ENCODE assay signal across 9 cellular contexts in genomic region chr11:111417766-111418435, GRCh38. TPM values are rescaled to one million over a fixed set of nuclear protein-coding genes. Genes with fewer than 3 reads are reported as not detected.
A peak's percentile ranks its signal among the peaks of the same experiment; 100 is the strongest.
DNase-seq lines count a peak whose midpoint lies in the region; ATAC-seq and TF ChIP-seq lines count a peak whose summit lies in the region.
"Had no signal": no experiment of that assay in that cellular context is flagged by ENCODE, and none has a peak within 500 bp of the region (broad histone marks: within the 10 kb centered on the region; RNA-seq: fewer than 3 reads in every experiment).

No MANE protein-coding gene starts in this region.

- H2AFZ ChIP-seq in osteoblast (ENCODE audit: low read length), result no peak overlapping the region

- H3K36me3 ChIP-seq in heart right ventricle (no peaks in the 10 kb centered on the region), stomach smooth muscle (ENCODE audit: control insufficient read depth in 2 of 2, insufficient read depth in 2 of 2, low read length in 2 of 2) (no peaks in the 10 kb centered on the region), osteoblast (ENCODE audit: insufficient read depth, low read length) (no peaks in the 10 kb centered on the region)

- peak; percentile 62 to 92 (median 86) for ATAC-seq in heart right ventricle
- ATAC-seq: K562 had no signal

- TF ChIP-seq CTCF in GM10266 (IDR thresholded peaks at IDR 0.05; ENCODE audit: control insufficient read depth, insufficient read depth, low read depth, missing control alignments), result no peak
- TF ChIP-seq CTCF in heart right ventricle (IDR thresholded peaks at IDR 0.05), result no peak
- no peak for TF ChIP-seq CTCF in osteoblast (IDR thresholded peaks at IDR 0.05; ENCODE audit: extremely low read depth, low read depth, low read length)

- H3K4me1 ChIP-seq in heart right ventricle, result peaks cover 0 to 31% (median 16%) of the 10 kb centered on the region in 9 donors
- H3K4me1 ChIP-seq in stomach smooth muscle (ENCODE audit: control insufficient read depth, insufficient read depth, low read length), result peaks cover 35% of the 10 kb centered on the region
- no peaks in the 10 kb centered on the region for H3K4me1 ChIP-seq in osteoblast (ENCODE audit: insufficient read depth, low read length)

- DNase-seq in GM10266 (ENCODE audit: extremely low spot score) (peak; percentile 48), HCEC 1CT (peak; percentile 69), RPMI7951 (ENCODE audit: low read depth) (peak; percentile 81), heart right ventricle (peak; percentile 26 to 62), osteoblast (ENCODE audit: insufficient read length, low spot score, missing footprints) (no peak), NCI-H2196 treated with DMSO at 0.1 percent for 48 hours (lab: John Stamatoyannopoulos, UW; ENCODE audit: unreplicated experiment) (no peak), NCI-H1048 (lab: John Stamatoyannopoulos, UW) (no peak)

- intact Hi-C loops in heart right ventricle (cut with DNase I), result loop anchor here in 2 of 10 donors (5.0 kb wide), 2 partner anchors 121 to 131 kb away; partner anchors contain the start of gene POU2AF3 (in 1 of the 2)

- H3K27ac ChIP-seq in heart right ventricle (no peak overlapping the region), stomach smooth muscle (ENCODE audit: low read length) (peak overlapping the region; percentile 92), osteoblast (ENCODE audit: low read depth, low read length) (no peak overlapping the region)

- WGBS in heart right ventricle, 2 donors, result 39 to 52% methylated on average over 10 of the region's 10 CpGs

- peak overlapping the region; percentile 42 to 51 for H3K9ac ChIP-seq in stomach smooth muscle (ENCODE audit: low read length in 2 of 2)

- no peaks in the 10 kb centered on the region for H3K79me2 ChIP-seq in osteoblast (ENCODE audit: insufficient read depth, low read length)

- H3K4me3 ChIP-seq in heart right ventricle (no peak overlapping the region), stomach smooth muscle (ENCODE audit: low read length in 2 of 2) (peak overlapping the region; percentile 15 to 29), osteoblast (ENCODE audit: insufficient read depth, low read length) (no peak overlapping the region)
- H3K4me3 ChIP-seq: K562 had no signal

- H4K20me1 ChIP-seq in osteoblast (ENCODE audit: insufficient read depth, low read length), result no peaks in the 10 kb centered on the region

- peaks cover 0 to 3% (median 0%) of the 10 kb centered on the region in 7 donors for H3K27me3 ChIP-seq in heart right ventricle
- no peaks in the 10 kb centered on the region for H3K27me3 ChIP-seq in stomach smooth muscle (ENCODE audit: control insufficient read depth in 1 of 2, insufficient read depth in 2 of 2, low read length in 2 of 2)
- H3K27me3 ChIP-seq in osteoblast (ENCODE audit: insufficient read depth, low read length), result peaks cover 8% of the 10 kb centered on the region

- H3K9me3 ChIP-seq in heart right ventricle (no peaks in the 10 kb centered on the region), stomach smooth muscle (ENCODE audit: control insufficient read depth in 2 of 2, low read length in 2 of 2) (no peaks in the 10 kb centered on the region), osteoblast (ENCODE audit: low read depth, low read length) (no peaks in the 10 kb centered on the region)

- no peak overlapping the region for H3K4me2 ChIP-seq in osteoblast (ENCODE audit: insufficient read depth, low read length)

RNA-seq across cellular contexts. Expression of gene POU2AF1, which starts 38.8 kb away (rescaled TPM):
- not detected in 2 replicates for total RNA-seq in RPMI7951 (2014; rRNA removed; shearing (Covaris generic))
- total RNA-seq in heart right ventricle, result 1 to 10 TPM in 2 of 10 donors, under 1 TPM in 5, not detected in 3; 0.07 to 1.8 (median 0.11) TPM
- under 1 TPM; 0.15 to 0.30 TPM for polyA plus RNA-seq in heart right ventricle
- not detected in 2 replicates for total RNA-seq in osteoblast
- polyA plus RNA-seq: K562 had no signal

Comparison
In these comparisons a context has a peak if more than half of its experiments do, and no peak if none do; other contexts are left out.
1. DNase-seq: peak in GM10266 (single experiment), HCEC 1CT (single experiment), RPMI7951 (single experiment) and heart right ventricle (2 of 2); none in osteoblast (single experiment), NCI-H2196 treated with DMSO at 0.1 percent for 48 hours (single experiment) and NCI-H1048 (single experiment).
2. H3K4me3 ChIP-seq: peak in stomach smooth muscle (2 of 2); none in heart right ventricle (0 of 10) and osteoblast (single experiment).